ENCODE assay signal across 19 cellular contexts in the genomic region with DNA sequence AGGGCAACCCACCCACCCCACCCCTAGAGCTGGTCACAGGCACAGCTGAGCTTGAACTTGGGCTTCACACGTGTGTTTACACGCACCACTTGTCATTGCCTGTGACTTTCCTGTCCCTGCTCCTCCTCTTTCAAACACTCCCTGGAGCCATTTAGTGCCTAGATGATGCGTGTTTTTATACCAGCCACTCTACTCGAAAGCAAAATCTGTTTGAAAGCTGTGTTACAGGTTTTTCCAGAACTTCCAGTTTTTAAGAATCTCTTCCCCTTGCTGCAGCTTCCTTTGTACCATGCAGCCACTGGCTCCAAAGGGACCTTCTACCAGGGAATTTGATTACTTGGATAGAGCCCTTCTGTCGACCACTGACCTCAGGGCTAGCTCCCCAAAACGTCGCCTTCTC.
A peak's percentile ranks its signal among the peaks of the same experiment; 100 is the strongest.
DNase-seq lines count a peak whose midpoint lies in the region; ATAC-seq and TF ChIP-seq lines count a peak whose summit lies in the region.
"Had no signal": no experiment of that assay in that cellular context is flagged by ENCODE, and none has a peak within 500 bp of the region (broad histone marks: within the 10 kb centered on the region; RNA-seq: fewer than 3 reads in every experiment).

No MANE protein-coding gene starts in this region.

- no peaks in the 10 kb centered on the region for H3K9me3 ChIP-seq in mucosa of descending colon
- no peaks in the 10 kb centered on the region for H3K9me3 ChIP-seq in OCI-LY7 (ENCODE audit: low read length)

- H3K4me1 Mint-ChIP-seq in chondrocyte (ENCODE audit: low read depth) (peaks cover 11% of the 10 kb centered on the region), HFFc6 (ENCODE audit: low read depth) (peaks cover 8% of the 10 kb centered on the region)
- no peaks in the 10 kb centered on the region for H3K4me1 Mint-ChIP-seq in activated CD8-positive, alpha-beta T cell treated with anti-CD3 and anti-CD28 coated beads for 36 hours (ENCODE audit: low read depth)
- H3K4me1 Mint-ChIP-seq: activated CD4-positive, alpha-beta T cell treated with anti-CD3 and anti-CD28 coated beads, Interleukin-2, amount 10 ng/mL, durations not matched to agents 7 days and 5 days had no signal

- H3K27me3 Mint-ChIP-seq in chondrocyte (ENCODE audit: low read depth), result peaks cover 1% of the 10 kb centered on the region
- no peaks in the 10 kb centered on the region; the same call in 1 of the 2 replicates for H3K27me3 Mint-ChIP-seq in HFFc6 (ENCODE audit: insufficient read depth)
- peaks cover 2% of the 10 kb centered on the region for H3K27me3 Mint-ChIP-seq in activated CD8-positive, alpha-beta T cell treated with anti-CD3 and anti-CD28 coated beads for 36 hours
- H3K27me3 Mint-ChIP-seq: activated CD4-positive, alpha-beta T cell treated with anti-CD3 and anti-CD28 coated beads, Interleukin-2, amount 10 ng/mL, durations not matched to agents 7 days and 5 days had no signal

- H3K79me2 ChIP-seq in OCI-LY7 (ENCODE audit: insufficient read depth, low read depth, low read length), result no peaks in the 10 kb centered on the region

- POLR2A ChIA-PET in OCI-LY7 (lab: Charles Lee), result interaction anchor here (0.9 kb wide), 1 partner anchor 10 kb away, joined by 4 read pairs; no protein-coding TSS in a partner anchor
- POLR2A ChIA-PET in activated CD8-positive, alpha-beta T cell treated with anti-CD3 and anti-CD28 coated beads for 36 hours (lab: Charles Lee), result no interaction called here

- H3K4me3 ChIP-seq in mucosa of descending colon (no peak overlapping the region), OCI-LY7 (ENCODE audit: low read depth, low read length, poor library complexity, severe bottlenecking) (no peak overlapping the region)

- H3K27ac Mint-ChIP-seq in chondrocyte (ENCODE audit: unreplicated experiment), result peak overlapping the region; percentile 67
- H3K27ac Mint-ChIP-seq in HFFc6, result no peak overlapping the region
- no peak overlapping the region for H3K27ac Mint-ChIP-seq in activated CD8-positive, alpha-beta T cell treated with anti-CD3 and anti-CD28 coated beads for 36 hours
- H3K27ac Mint-ChIP-seq: activated CD4-positive, alpha-beta T cell treated with anti-CD3 and anti-CD28 coated beads, Interleukin-2, amount 10 ng/mL, durations not matched to agents 7 days and 5 days; activated T-helper 2 cell treated with anti-CD3 and anti-CD28 coated beads, Interferon-gamma antibody, Interleukin-2, Interleukin-4, amounts not matched to agents 10 μg/mL and 5 μg/mL and 100 μg/mL, durations not matched to agents 14 hours and 24 hours and 36 hours had no signal

- H3K36me3 Mint-ChIP-seq in chondrocyte (ENCODE audit: low read depth), result peaks cover 2% of the 10 kb centered on the region
- 0 out of 2 replicates have a peak, but pooled peaks cover 4% of the 10 kb centered on the region for H3K36me3 Mint-ChIP-seq in HFFc6 (ENCODE audit: low read depth)
- no peaks in the 10 kb centered on the region for H3K36me3 Mint-ChIP-seq in activated CD8-positive, alpha-beta T cell treated with anti-CD3 and anti-CD28 coated beads for 36 hours (ENCODE audit: low read depth)

- DNase-seq in NCI-H2029 (lab: John Stamatoyannopoulos, UW) (peak; percentile 23), chondrocyte (ENCODE audit: low spot score) (no peak), mucosa of descending colon (no peak), OCI-LY7 (ENCODE audit: low spot score) (no peak), HFFc6 (no peak)
- no peak for DNase-seq in activated CD8-positive, alpha-beta T cell treated with anti-CD3 and anti-CD28 coated beads for 36 hours
- DNase-seq: activated CD4-positive, alpha-beta T cell treated with anti-CD3 and anti-CD28 coated beads, Interleukin-2, amount 10 ng/mL, durations not matched to agents 7 days and 5 days; C1 segment of cervical spinal cord; effector memory CD4-positive, alpha-beta T cell; glutamatergic neuron; Kasumi-1; NCI-H2171; OCI-M1; stimulated activated CD4-positive, alpha-beta T cell treated with anti-CD3 and anti-CD28 coated beads, Interleukin-2, amount 100 ng/mL, for 48 hours; stimulated activated naive CD4-positive, alpha-beta T cell; T-helper 1 cell had no signal

- H3K9me3 Mint-ChIP-seq in chondrocyte (ENCODE audit: low read depth) (no peaks in the 10 kb centered on the region), HFFc6 (no peaks in the 10 kb centered on the region)
- no peaks in the 10 kb centered on the region for H3K9me3 Mint-ChIP-seq in activated CD8-positive, alpha-beta T cell treated with anti-CD3 and anti-CD28 coated beads for 36 hours
- H3K9me3 Mint-ChIP-seq: activated CD4-positive, alpha-beta T cell treated with anti-CD3 and anti-CD28 coated beads, Interleukin-2, amount 10 ng/mL, durations not matched to agents 7 days and 5 days; activated T-helper 2 cell treated with anti-CD3 and anti-CD28 coated beads, Interferon-gamma antibody, Interleukin-2, Interleukin-4, amounts not matched to agents 10 μg/mL and 5 μg/mL and 100 μg/mL, durations not matched to agents 14 hours and 24 hours and 36 hours had no signal

- no peak overlapping the region for H3K4me2 ChIP-seq in OCI-LY7 (ENCODE audit: low read length)

- H3K4me1 ChIP-seq in mucosa of descending colon (ENCODE audit: low read depth) (no peaks in the 10 kb centered on the region), OCI-LY7 (ENCODE audit: insufficient read depth, low read length, poor library complexity, severe bottlenecking) (no peaks in the 10 kb centered on the region)

- CTCF ChIA-PET in OCI-LY7 (lab: Charles Lee; ENCODE audit: unreplicated experiment), result no interaction called here
- CTCF ChIA-PET in activated CD8-positive, alpha-beta T cell treated with anti-CD3 and anti-CD28 coated beads for 36 hours (lab: Charles Lee), result no interaction called here

- no peak overlapping the region for H2AFZ ChIP-seq in OCI-LY7 (ENCODE audit: low read length)

- H3K4me3 Mint-ChIP-seq in chondrocyte (ENCODE audit: unreplicated experiment) (no peak overlapping the region), HFFc6 (no peak overlapping the region)
- H3K4me3 Mint-ChIP-seq in activated CD8-positive, alpha-beta T cell treated with anti-CD3 and anti-CD28 coated beads for 36 hours, result no peak overlapping the region
- H3K4me3 Mint-ChIP-seq: activated CD4-positive, alpha-beta T cell treated with anti-CD3 and anti-CD28 coated beads, Interleukin-2, amount 10 ng/mL, durations not matched to agents 7 days and 5 days had no signal

- BruUV-seq in OCI-LY7 (replicated peaks; lab: Mats Ljungman, UMichigan), result no TSS peak

- no peaks in the 10 kb centered on the region for H4K20me1 ChIP-seq in OCI-LY7 (ENCODE audit: insufficient read depth, low read length)

- TF ChIP-seq CTCF in C4-2B (conservative IDR thresholded peaks at IDR 0.05), result no peak
- no peak for TF ChIP-seq CTCF in chondrocyte (IDR thresholded peaks at IDR 0.05)
- TF ChIP-seq CTCF in mucosa of descending colon (IDR thresholded peaks at IDR 0.05), result no peak
- no peak for TF ChIP-seq CTCF in OCI-LY7 (conservative IDR thresholded peaks at IDR 0.05; ENCODE audit: low read length)
- TF ChIP-seq CTCF in HFFc6 (IDR thresholded peaks at IDR 0.05), result no peak
- TF ChIP-seq CTCF in activated CD8-positive, alpha-beta T cell treated with anti-CD3 and anti-CD28 coated beads for 36 hours (IDR thresholded peaks at IDR 0.05), result no peak

- ATAC-seq in mucosa of descending colon (peak; percentile 52), HG02840 (IDR thresholded peaks at IDR 0.05; ENCODE audit: low FRiP score, unreplicated experiment) (no peak)
- no peak for ATAC-seq in activated CD8-positive, alpha-beta T cell treated with anti-CD3 and anti-CD28 coated beads for 36 hours

- H3K36me3 ChIP-seq in mucosa of descending colon (ENCODE audit: low read depth), result no peaks in the 10 kb centered on the region
- H3K36me3 ChIP-seq in OCI-LY7 (ENCODE audit: insufficient read depth, low read length), result no peaks in the 10 kb centered on the region

- intact Hi-C loops in mucosa of descending colon (cut with DNase I, micrococcal nuclease) (no loop called here), OCI-LY7 (cut with micrococcal nuclease; ENCODE audit: unreplicated experiment) (no loop called here)
- intact Hi-C loops in activated CD8-positive, alpha-beta T cell treated with anti-CD3 and anti-CD28 coated beads for 36 hours (cut with micrococcal nuclease), result no loop called here

- no peaks in the 10 kb centered on the region for H3K9me2 ChIP-seq in OCI-LY7 (ENCODE audit: insufficient read depth, low read length)

- H3K27ac ChIP-seq in C4-2B, result peak overlapping the region; percentile 3; the same call in 1 of the 2 replicates
- H3K27ac ChIP-seq in OCI-LY7 (ENCODE audit: low read depth, low read length, poor library complexity, severe bottlenecking), result no peak overlapping the region
